8 cellular contexts compared by ENCODE assay signal in genomic region chr1:25922064-25922632, GRCh38. TPM values are rescaled to one million over a fixed set of nuclear protein-coding genes. Genes with fewer than 3 reads are reported as not detected.
DNase-seq lines count a peak whose midpoint lies in the region; ATAC-seq, FAIRE-seq and TF ChIP-seq lines count a peak whose summit lies in the region.

No MANE protein-coding gene starts in this region.

- no peak for ATAC-seq in GM18873 (IDR thresholded peaks at IDR 0.05; ENCODE audit: low FRiP score, unreplicated experiment)

- DNase-seq in T-helper 1 cell (no peak), kidney (no peak), head of caudate nucleus (no peak), NCI-H1048 (lab: John Stamatoyannopoulos, UW) (no peak)

- H3K36me3 ChIP-seq in kidney (ENCODE audit: control insufficient read depth in 1 of 2, insufficient read depth in 2 of 2, low read length in 2 of 2), result no peaks in the 10 kb centered on the region

- peak overlapping the region; percentile 77 for H3K4me3 Mint-ChIP-seq in T-helper 1 cell treated with Interleukin-12 subunit alpha and Interleukin-12 subunit beta and Interleukin-4 antibody, amounts not matched to agents 30 μg/mL and 1 μg/mL, for 36 hours
- H3K4me3 Mint-ChIP-seq in activated naive CD8-positive, alpha-beta T cell, result peak overlapping the region; percentile 84

- H3K27ac ChIP-seq in kidney (ENCODE audit: low read depth in 2 of 2, low read length in 2 of 2) (peak overlapping the region in 1 of 2 donors; percentile 34), temporal lobe (ENCODE audit: low read depth, low read length) (peak overlapping the region; percentile 78)

- no peak for FAIRE-seq in kidney (lab: Jason Lieb, UNC)

- H3K4me1 Mint-ChIP-seq in T-helper 1 cell treated with Interleukin-12 subunit alpha and Interleukin-12 subunit beta and Interleukin-4 antibody, amounts not matched to agents 30 μg/mL and 1 μg/mL, for 36 hours (ENCODE audit: low read depth), result peaks cover 17% of the 10 kb centered on the region
- peaks cover 37% of the 10 kb centered on the region for H3K4me1 Mint-ChIP-seq in activated naive CD8-positive, alpha-beta T cell (ENCODE audit: low read depth)

- H3K27me3 Mint-ChIP-seq in T-helper 1 cell treated with Interleukin-12 subunit alpha and Interleukin-12 subunit beta and Interleukin-4 antibody, amounts not matched to agents 30 μg/mL and 1 μg/mL, for 36 hours (ENCODE audit: low read depth), result peaks cover 50% of the 10 kb centered on the region
- H3K27me3 Mint-ChIP-seq in activated naive CD8-positive, alpha-beta T cell, result no peaks in the 10 kb centered on the region

- intact Hi-C loops in kidney (cut with DNase I) (no loop called here), head of caudate nucleus (cut with DNase I) (no loop called here)

- H3K4me3 ChIP-seq in kidney (ENCODE audit: low read length in 2 of 2), result peak overlapping the region; percentile 63 to 70

- no peak for TF ChIP-seq CTCF in kidney (IDR thresholded peaks at IDR 0.05; ENCODE audit: borderline replicate concordance, extremely low read depth, insufficient read depth)

- H3K9ac ChIP-seq in kidney (ENCODE audit: low read length in 2 of 2), result peak overlapping the region in 1 of 2 donors; percentile 77

- H3K36me3 Mint-ChIP-seq in T-helper 1 cell treated with Interleukin-12 subunit alpha and Interleukin-12 subunit beta and Interleukin-4 antibody, amounts not matched to agents 30 μg/mL and 1 μg/mL, for 36 hours (ENCODE audit: low read depth), result peaks cover 3% of the 10 kb centered on the region
- H3K36me3 Mint-ChIP-seq in activated naive CD8-positive, alpha-beta T cell, result no peaks in the 10 kb centered on the region

- H3K27ac Mint-ChIP-seq in T-helper 1 cell treated with Interleukin-12 subunit alpha and Interleukin-12 subunit beta and Interleukin-4 antibody, amounts not matched to agents 30 μg/mL and 1 μg/mL, for 36 hours, result no peak overlapping the region
- peak overlapping the region; percentile 79 for H3K27ac Mint-ChIP-seq in activated naive CD8-positive, alpha-beta T cell

- no peaks in the 10 kb centered on the region for H3K9me3 Mint-ChIP-seq in T-helper 1 cell treated with Interleukin-12 subunit alpha and Interleukin-12 subunit beta and Interleukin-4 antibody, amounts not matched to agents 30 μg/mL and 1 μg/mL, for 36 hours
- no peaks in the 10 kb centered on the region for H3K9me3 Mint-ChIP-seq in activated naive CD8-positive, alpha-beta T cell (ENCODE audit: low read depth)

- no peaks in the 10 kb centered on the region for H3K4me1 ChIP-seq in kidney (ENCODE audit: control insufficient read depth in 1 of 2, insufficient read depth in 1 of 2, low read depth in 1 of 2, low read length in 2 of 2)

- no peaks in the 10 kb centered on the region for H3K9me3 ChIP-seq in kidney (ENCODE audit: control insufficient read depth in 1 of 2, low read length in 2 of 2)

RNA-seq across cellular contexts. Expression of gene STMN1, which starts 15.9 kb away (rescaled TPM):
- total RNA-seq in kidney, result 50.4 TPM
- polyA plus RNA-seq in kidney (ENCODE audit: insufficient read depth, low read depth, low replicate concordance), result 101 TPM
- 699 TPM for total RNA-seq in temporal lobe

RNA-seq across cellular contexts. Expression of gene PAQR7, which starts 46.6 kb away (rescaled TPM):
- total RNA-seq in kidney (52.0 TPM), temporal lobe (4.7 TPM)
- polyA plus RNA-seq in kidney (ENCODE audit: insufficient read depth, low read depth, low replicate concordance), result 30.2 TPM

Comparison
In these comparisons a context has a peak if more than half of its experiments do, and no peak if none do; other contexts are left out.
1. RNA of gene STMN1, which starts 15.9 kb away (total RNA-seq): 699 TPM in temporal lobe (single experiment); 50.4 TPM in kidney (single experiment); every median in the first group is over 10 times any median in the second.